Comparison of ENCODE assay signal across 14 cellular contexts in the genomic region with DNA sequence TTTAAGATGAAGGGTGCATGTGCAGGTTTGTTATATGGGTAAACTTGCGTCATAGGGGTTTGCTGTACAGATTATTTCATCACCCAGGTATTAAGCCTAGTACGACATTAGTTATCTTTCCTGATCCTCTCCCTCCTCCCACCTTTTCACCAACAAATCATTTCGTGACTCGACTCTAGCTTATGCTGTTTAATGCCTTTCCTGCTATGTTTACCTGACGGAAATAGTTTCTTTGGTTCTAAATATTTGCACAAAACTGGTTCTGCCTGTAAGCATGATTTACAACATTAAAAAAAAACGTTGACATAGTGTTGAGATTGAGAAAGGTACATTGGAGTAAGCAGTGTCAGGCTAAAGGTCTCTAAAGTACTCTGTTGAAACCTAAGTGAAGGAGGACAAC. TPM values are rescaled to one million over a fixed set of nuclear protein-coding genes. Genes with fewer than 3 reads are reported as not detected.
DNase-seq lines count a peak whose midpoint lies in the region; ATAC-seq and TF ChIP-seq lines count a peak whose summit lies in the region.
"Had no signal": no experiment of that assay in that cellular context is flagged by ENCODE, and none has a peak within 500 bp of the region (broad histone marks: within the 10 kb centered on the region; RNA-seq: fewer than 3 reads in every experiment).

No MANE protein-coding gene starts in this region.

- ATAC-seq in HG02623 (IDR thresholded peaks at IDR 0.05; ENCODE audit: unreplicated experiment), result no peak
- ATAC-seq: left cardiac atrium had no signal

- H3K4me3 ChIP-seq in OCI-LY1 (ENCODE audit: low read depth, low read length, poor library complexity, severe bottlenecking) (no peak overlapping the region), neural progenitor cell (no peak overlapping the region)

- no peak overlapping the region for H3K27ac Mint-ChIP-seq in neural progenitor cell

- H3K4me1 ChIP-seq in OCI-LY1 (ENCODE audit: insufficient read depth, low read length, severe bottlenecking) (peaks cover 34% of the 10 kb centered on the region), neural progenitor cell (peaks cover 21% of the 10 kb centered on the region)

- H3K27ac ChIP-seq in OCI-LY1 (ENCODE audit: low read depth, low read length, poor library complexity, severe bottlenecking) (no peak overlapping the region), neural progenitor cell (no peak overlapping the region)
- H3K27ac ChIP-seq: parathyroid adenoma had no signal

- peaks cover 2% of the 10 kb centered on the region for H3K27me3 Mint-ChIP-seq in neural progenitor cell (ENCODE audit: insufficient read depth, low read depth)
- H3K27me3 Mint-ChIP-seq: activated naive CD8-positive, alpha-beta T cell treated with anti-CD3 and anti-CD28 coated beads, Interleukin-2, amount 10 ng/mL, durations not matched to agents 7 days and 5 days had no signal

- peaks cover 72% of the 10 kb centered on the region for H3K36me3 ChIP-seq in OCI-LY1 (ENCODE audit: insufficient read depth, low read length)
- H3K36me3 ChIP-seq in neural progenitor cell, result peaks cover 33% of the 10 kb centered on the region

- H3K4me1 Mint-ChIP-seq in neural progenitor cell, result peaks cover 21% of the 10 kb centered on the region

- H3K27me3 ChIP-seq in OCI-LY1 (ENCODE audit: insufficient read depth, low read length) (no peaks in the 10 kb centered on the region), neural progenitor cell (no peaks in the 10 kb centered on the region)

- in situ Hi-C loops in T47D (cut with HindIII; ENCODE audit: low pct_unique_long_range_greater_than_20kb, low sequenced_read_pairs), result no loop called here

- H3K4me2 ChIP-seq in OCI-LY1 (ENCODE audit: low read length) (0 out of 2 replicates have a peak overlapping the region, but pooled peaks have one; percentile 99), neural progenitor cell (no peak overlapping the region)

- H3K79me2 ChIP-seq in OCI-LY1 (ENCODE audit: insufficient read depth, low read length), result peaks cover 36% of the 10 kb centered on the region
- H3K79me2 ChIP-seq in neural progenitor cell (ENCODE audit: low read depth), result peaks cover 79% of the 10 kb centered on the region

- no peaks in the 10 kb centered on the region for H3K9me3 ChIP-seq in OCI-LY1 (ENCODE audit: low read length)
- H3K9me3 ChIP-seq in neural progenitor cell (ENCODE audit: low read depth), result no peaks in the 10 kb centered on the region

- peak overlapping the region; percentile 1 for H3K4me3 Mint-ChIP-seq in neural progenitor cell
- H3K4me3 Mint-ChIP-seq: activated naive CD8-positive, alpha-beta T cell treated with anti-CD3 and anti-CD28 coated beads, Interleukin-2, amount 10 ng/mL, durations not matched to agents 7 days and 5 days had no signal

- TF ChIP-seq CTCF in OCI-LY1 (IDR thresholded peaks at IDR 0.05; ENCODE audit: low read length), result no peak
- no peak for TF ChIP-seq CTCF in neural progenitor cell (IDR thresholded peaks at IDR 0.05)

- H4K20me1 ChIP-seq in OCI-LY1 (ENCODE audit: insufficient read depth, low read length) (no peaks in the 10 kb centered on the region), neural progenitor cell (ENCODE audit: low read depth) (peaks cover 7% of the 10 kb centered on the region)

- DNase-seq in SIG-M5 treated with dmso at 0.1 percent for 504 hours (lab: John Stamatoyannopoulos, UW; ENCODE audit: unreplicated experiment) (peak; percentile 36), SIG-M5 (lab: John Stamatoyannopoulos, UW) (no peak), T47D (ENCODE audit: low read depth in 1 of 2, low spot score in 1 of 2) (peak; percentile 35 to 69), neural progenitor cell (ENCODE audit: low spot score) (no peak), NCI-H2196 treated with DMSO at 0.1 percent for 48 hours (lab: John Stamatoyannopoulos, UW; ENCODE audit: unreplicated experiment) (no peak), NCI-H1092 treated with DMSO at 0.1 percent for 48 hours (lab: John Stamatoyannopoulos, UW) (no peak)
- DNase-seq: 8988T; activated naive CD8-positive, alpha-beta T cell treated with anti-CD3 and anti-CD28 coated beads, Interleukin-2, amount 10 ng/mL, durations not matched to agents 7 days and 5 days; DMS53; left cardiac atrium; NCI-H2171 treated with DMSO at 0.1 percent for 48 hours had no signal

- peaks cover 26% of the 10 kb centered on the region for H3K36me3 Mint-ChIP-seq in neural progenitor cell

- H3F3A ChIP-seq in OCI-LY1 (ENCODE audit: insufficient read depth, low read length), result no peaks in the 10 kb centered on the region
- peaks cover 62% of the 10 kb centered on the region for H3F3A ChIP-seq in neural progenitor cell (ENCODE audit: low read depth)

- H3K9ac ChIP-seq in OCI-LY1 (ENCODE audit: low read length), result no peak overlapping the region; the same call in 1 of the 2 replicates
- no peak overlapping the region for H3K9ac ChIP-seq in neural progenitor cell
- H3K9ac ChIP-seq: parathyroid adenoma had no signal

- H2AFZ ChIP-seq in OCI-LY1 (ENCODE audit: low read length), result no peak overlapping the region
- no peak overlapping the region for H2AFZ ChIP-seq in neural progenitor cell (replicated peaks)
- H2AFZ ChIP-seq: parathyroid adenoma had no signal

- H3K9me3 Mint-ChIP-seq in neural progenitor cell, result no peaks in the 10 kb centered on the region
- H3K9me3 Mint-ChIP-seq: activated naive CD8-positive, alpha-beta T cell treated with anti-CD3 and anti-CD28 coated beads, Interleukin-2, amount 10 ng/mL, durations not matched to agents 7 days and 5 days had no signal

- H3K9me2 ChIP-seq in OCI-LY1 (ENCODE audit: low read depth, low read length), result no peaks in the 10 kb centered on the region

RNA-seq across cellular contexts. Expression of gene GNL3, which starts 2.4 kb away (rescaled TPM):
- 113 and 169 TPM in 2 replicates for total RNA-seq in neural progenitor cell (ENCODE audit: low replicate concordance)

RNA-seq across cellular contexts. Expression of gene PBRM1, which starts 2.6 kb away (rescaled TPM):
- 88.6 and 116 TPM in 2 replicates for total RNA-seq in neural progenitor cell (ENCODE audit: low replicate concordance)

RNA-seq across cellular contexts. Expression of gene GLT8D1, which starts 17.3 kb away (rescaled TPM):
- 76.3 and 88.0 TPM in 2 replicates for total RNA-seq in neural progenitor cell (ENCODE audit: low replicate concordance)

RNA-seq across cellular contexts. Expression of gene SPCS1, which starts 17.6 kb away (rescaled TPM):
- total RNA-seq in neural progenitor cell (ENCODE audit: low replicate concordance), result 142 and 162 TPM in 2 replicates

Comparison
In these comparisons a context has a peak if more than half of its experiments do, and no peak if none do; other contexts are left out.
1. DNase-seq: peak in SIG-M5 treated with dmso at 0.1 percent for 504 hours (single experiment) and T47D (2 of 2); none in SIG-M5 (single experiment), neural progenitor cell (single experiment), NCI-H2196 treated with DMSO at 0.1 percent for 48 hours (single experiment) and NCI-H1092 treated with DMSO at 0.1 percent for 48 hours (single experiment).